ENCODE assay signal across 28 cellular contexts in the genomic region with DNA sequence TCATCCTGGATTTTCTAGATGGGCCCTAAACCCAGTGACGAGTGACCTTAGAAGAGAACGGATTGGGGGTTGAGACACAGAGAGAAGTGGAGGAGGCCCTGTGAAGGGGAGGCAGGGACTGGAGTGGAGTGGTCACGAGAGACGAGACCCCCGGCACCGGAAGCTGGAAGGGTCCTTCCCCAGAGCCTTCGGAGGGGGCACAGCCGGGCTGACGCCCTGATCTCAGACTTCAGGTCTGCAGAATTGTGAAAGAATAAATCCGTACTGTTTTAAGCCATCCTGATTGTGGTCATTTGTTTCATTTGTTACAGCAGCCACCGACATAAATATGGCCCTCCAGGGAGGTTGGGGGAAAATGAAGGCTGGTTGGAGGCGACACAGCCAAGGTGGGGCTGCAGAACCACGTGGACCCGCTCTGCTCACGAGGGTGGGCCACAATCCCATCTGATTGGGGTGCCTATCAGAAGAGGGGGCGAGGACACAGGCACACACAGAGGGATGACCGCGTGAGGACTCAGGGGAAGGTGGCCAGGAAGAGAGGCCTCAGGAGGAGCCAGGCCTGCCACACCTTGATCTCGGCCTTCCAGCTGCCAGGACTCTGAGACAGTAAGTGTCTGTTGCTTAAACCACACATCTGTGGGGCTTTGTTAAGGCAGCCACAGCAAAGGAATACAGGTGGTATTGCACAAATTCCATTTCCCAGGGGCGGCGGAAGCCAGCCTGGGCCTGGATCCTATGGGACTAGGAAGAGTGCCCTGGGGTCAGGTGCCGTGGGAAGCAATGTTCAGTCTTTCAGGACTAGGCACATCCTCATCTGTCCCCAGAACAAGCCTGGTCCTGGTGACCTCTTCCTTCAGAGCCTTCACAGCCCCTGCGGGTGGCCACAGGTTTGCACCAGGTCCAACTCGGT.
"Had no signal": no experiment of that assay in that cellular context is flagged by ENCODE, and none has a peak within 500 bp of the region (broad histone marks: within the 10 kb centered on the region; RNA-seq: fewer than 3 reads in every experiment).

No MANE protein-coding gene starts in this region.

- H3K4me1 Mint-ChIP-seq: activated B cell treated with CpG ODN at 0.5 μM for 24 hours; activated CD4-positive, alpha-beta T cell treated with anti-CD3 and anti-CD28 coated beads for 36 hours; activated naive CD4-positive, alpha-beta T cell treated with anti-CD3 and anti-CD28 coated beads, Interleukin-2, amount 10 ng/mL, durations not matched to agents 7 days and 5 days; brain; immature natural killer cell; stimulated activated effector memory CD8-positive, alpha-beta T cell treated with anti-CD3 and anti-CD28 coated beads, Interleukin-12 subunit alpha, Interleukin-12 subunit beta, amount 100 ng/mL, for 72 hours had no signal

- ATAC-seq: activated CD4-positive, alpha-beta T cell treated with anti-CD3 and anti-CD28 coated beads for 36 hours; activated T-cell treated with anti-CD3 and anti-CD28 coated beads, Interleukin-2, amount 50 U/mL, for 4 hours; effector memory CD8-positive, alpha-beta T cell; esophagus mucosa; psoas muscle; stimulated activated effector memory CD8-positive, alpha-beta T cell treated with anti-CD3 and anti-CD28 coated beads, Interleukin-12 subunit alpha, Interleukin-12 subunit beta, amount 100 ng/mL, for 72 hours; T-helper 17 cell had no signal

- FAIRE-seq: endothelial cell of umbilical vein had no signal

- H3K4me3 Mint-ChIP-seq: activated B cell treated with CpG ODN at 0.5 μM for 24 hours; activated CD4-positive, alpha-beta T cell treated with anti-CD3 and anti-CD28 coated beads for 36 hours; activated naive CD4-positive, alpha-beta T cell treated with anti-CD3 and anti-CD28 coated beads, Interleukin-2, amount 10 ng/mL, durations not matched to agents 7 days and 5 days; activated T-cell treated with anti-CD3 and anti-CD28 coated beads, Interleukin-2, amount 50 U/mL, for 4 hours; brain; effector memory CD8-positive, alpha-beta T cell; immature natural killer cell; naive B cell; stimulated activated effector memory CD8-positive, alpha-beta T cell treated with anti-CD3 and anti-CD28 coated beads, Interleukin-12 subunit alpha, Interleukin-12 subunit beta, amount 100 ng/mL, for 72 hours; T-helper 17 cell had no signal

- H3K27ac Mint-ChIP-seq: activated B cell treated with CpG ODN at 0.5 μM for 24 hours; activated CD4-positive, alpha-beta T cell treated with anti-CD3 and anti-CD28 coated beads for 36 hours; activated naive CD4-positive, alpha-beta T cell treated with anti-CD3 and anti-CD28 coated beads, Interleukin-2, amount 10 ng/mL, durations not matched to agents 7 days and 5 days; activated T-helper 2 cell treated with anti-CD3 and anti-CD28 coated beads, Interferon-gamma antibody, Interleukin-2, Interleukin-4, amounts not matched to agents 10 μg/mL and 5 μg/mL and 100 μg/mL, durations not matched to agents 14 hours and 24 hours and 36 hours; brain; effector memory CD8-positive, alpha-beta T cell; immature natural killer cell; stimulated activated effector memory CD8-positive, alpha-beta T cell treated with anti-CD3 and anti-CD28 coated beads, Interleukin-12 subunit alpha, Interleukin-12 subunit beta, amount 100 ng/mL, for 72 hours; T-helper 17 cell had no signal

- H3K4me3 ChIP-seq: colonic mucosa, dorsolateral prefrontal cortex, ovary, psoas muscle, right atrium auricular region, stomach, transverse colon, uterus had no signal

- H3K36me3 ChIP-seq: colonic mucosa, ovary, right atrium auricular region, stomach, transverse colon, uterus had no signal

- H3K27me3 ChIP-seq: colonic mucosa, ovary, right atrium auricular region, stomach, transverse colon, uterus had no signal

- H3K27me3 Mint-ChIP-seq: activated naive CD4-positive, alpha-beta T cell treated with anti-CD3 and anti-CD28 coated beads, Interleukin-2, amount 10 ng/mL, durations not matched to agents 7 days and 5 days; brain had no signal

- H3K4me1 ChIP-seq: colonic mucosa, psoas muscle, right atrium auricular region, stomach, transverse colon, uterus had no signal

- DNase-seq: activated B cell treated with CpG ODN at 0.5 μM for 24 hours; activated CD4-positive, alpha-beta T cell treated with anti-CD3 and anti-CD28 coated beads for 36 hours; activated CD4-positive, alpha-beta T cell treated with anti-CD3 and anti-CD28 coated beads, Interleukin-2, amount 50 U/mL, for 4 hours; activated CD8-positive, alpha-beta memory T cell treated with anti-CD3 and anti-CD28 coated beads for 24 hours; activated CD8-positive, alpha-beta memory T cell treated with anti-CD3 and anti-CD28 coated beads, Interleukin-2, amount 50 U/mL, for 4 hours; activated naive CD4-positive, alpha-beta T cell treated with anti-CD3 and anti-CD28 coated beads, Interleukin-2, amount 10 ng/mL, durations not matched to agents 7 days and 5 days; activated T-cell treated with anti-CD3 and anti-CD28 coated beads, Interleukin-2, amount 50 U/mL, for 4 hours; anterior cingulate cortex; colonic mucosa; effector memory CD8-positive, alpha-beta T cell; foreskin melanocyte; immature natural killer cell; mesendoderm; naive B cell; ovary; stimulated activated CD4-positive, alpha-beta T cell treated with anti-CD3 and anti-CD28 coated beads, Interleukin-2, amount 100 ng/mL, for 24 hours; stomach; T-helper 17 cell; transverse colon; uterus had no signal

- H3K36me3 Mint-ChIP-seq: activated naive CD4-positive, alpha-beta T cell treated with anti-CD3 and anti-CD28 coated beads, Interleukin-2, amount 10 ng/mL, durations not matched to agents 7 days and 5 days; brain; immature natural killer cell; naive B cell; stimulated activated effector memory CD8-positive, alpha-beta T cell treated with anti-CD3 and anti-CD28 coated beads, Interleukin-12 subunit alpha, Interleukin-12 subunit beta, amount 100 ng/mL, for 72 hours had no signal

- H3K9me3 ChIP-seq: colonic mucosa, ovary, psoas muscle, right atrium auricular region, stomach, transverse colon, uterus had no signal

- H3K27ac ChIP-seq: colonic mucosa, dorsolateral prefrontal cortex, ovary, psoas muscle, right atrium auricular region, stomach, transverse colon, uterus had no signal

- H3K9me3 Mint-ChIP-seq: activated T-cell treated with anti-CD3 and anti-CD28 coated beads, Interleukin-2, amount 50 U/mL, for 4 hours; activated T-helper 2 cell treated with anti-CD3 and anti-CD28 coated beads, Interferon-gamma antibody, Interleukin-2, Interleukin-4, amounts not matched to agents 10 μg/mL and 5 μg/mL and 100 μg/mL, durations not matched to agents 14 hours and 24 hours and 36 hours; effector memory CD8-positive, alpha-beta T cell; immature natural killer cell; stimulated activated effector memory CD8-positive, alpha-beta T cell treated with anti-CD3 and anti-CD28 coated beads, Interleukin-12 subunit alpha, Interleukin-12 subunit beta, amount 100 ng/mL, for 72 hours had no signal
